Comparison of ENCODE assay signal across 11 cellular contexts in genomic region chr7:121960678-121961461, GRCh38.
DNase-seq lines count a peak whose midpoint lies in the region; ATAC-seq, FAIRE-seq and TF ChIP-seq lines count a peak whose summit lies in the region.
"Had no signal": no experiment of that assay in that cellular context is flagged by ENCODE, and none has a peak within 500 bp of the region (broad histone marks: within the 10 kb centered on the region; RNA-seq: fewer than 3 reads in every experiment).

No MANE protein-coding gene starts in this region.

- H3K27me3 ChIP-seq in astrocyte (ENCODE audit: insufficient read depth, low read length) (no peaks in the 10 kb centered on the region), keratinocyte (ENCODE audit: control insufficient read depth, extremely low read depth, insufficient read depth, low read length) (no peaks in the 10 kb centered on the region)

- no peaks in the 10 kb centered on the region for H3K79me2 ChIP-seq in astrocyte (ENCODE audit: insufficient read depth, low read length)
- H3K79me2 ChIP-seq in keratinocyte (ENCODE audit: control insufficient read depth, insufficient read depth, low read length): no peaks in the 10 kb centered on the region

- H4K20me1 ChIP-seq in astrocyte (ENCODE audit: insufficient read depth, low read length) (no peaks in the 10 kb centered on the region), keratinocyte (ENCODE audit: control insufficient read depth, extremely low read depth, insufficient read depth, low read length) (no peaks in the 10 kb centered on the region)

- H3K36me3 ChIP-seq in astrocyte (ENCODE audit: insufficient read depth, low read length) (no peaks in the 10 kb centered on the region), keratinocyte (ENCODE audit: control insufficient read depth in 2 of 2, extremely low read depth in 1 of 2, insufficient read depth in 2 of 2, low read length in 2 of 2) (no peaks in the 10 kb centered on the region)

- no peaks in the 10 kb centered on the region for H3K36me3 Mint-ChIP-seq in astrocyte (ENCODE audit: low read depth, unreplicated experiment)
- H3K36me3 Mint-ChIP-seq in progenitor cell of endocrine pancreas (ENCODE audit: insufficient read depth): no peaks in the 10 kb centered on the region

- peak overlapping the region; percentile 76 for H3K4me2 ChIP-seq in astrocyte (ENCODE audit: low read length)
- H3K4me2 ChIP-seq in keratinocyte (ENCODE audit: control insufficient read depth, extremely low read depth, insufficient read depth, low read depth, low read length): peak overlapping the region; percentile 43

- no peaks in the 10 kb centered on the region for H3K27me3 Mint-ChIP-seq in astrocyte (ENCODE audit: low read depth, unreplicated experiment)
- H3K27me3 Mint-ChIP-seq in progenitor cell of endocrine pancreas: no peaks in the 10 kb centered on the region

- ATAC-seq in HG02798 (IDR thresholded peaks at IDR 0.05; ENCODE audit: poor library complexity, unreplicated experiment): no peak

- FAIRE-seq in astrocyte (lab: Jason Lieb, UNC) (peak; percentile 98), keratinocyte (lab: Jason Lieb, UNC) (peak; percentile 100)

- H3K27ac ChIP-seq in astrocyte (ENCODE audit: low read depth, low read length) (peak overlapping the region; percentile 69), keratinocyte (ENCODE audit: control insufficient read depth, insufficient read depth, low read length) (peak overlapping the region; percentile 82)

- TF ChIP-seq CTCF in AG09309 (IDR thresholded peaks at IDR 0.05; ENCODE audit: control insufficient read depth, insufficient read depth, low read depth, low read length, missing control alignments) (no peak), astrocyte (IDR thresholded peaks at IDR 0.05; ENCODE audit: insufficient read depth, low read depth, low read length) (peak; percentile 14), keratinocyte (optimal IDR thresholded peaks at IDR 0.05 in 1 of 3, IDR thresholded peaks at IDR 0.05 in 1 of 3, conservative IDR thresholded peaks at IDR 0.05 in 1 of 3; ENCODE audit: extremely low read depth in 1 of 3, insufficient read depth in 2 of 3, low read length in 3 of 3) (peak; percentile 22 to 94 (median 73)), progenitor cell of endocrine pancreas (IDR thresholded peaks at IDR 0.05; ENCODE audit: unreplicated experiment) (no peak)

- H3K27ac Mint-ChIP-seq in astrocyte (ENCODE audit: unreplicated experiment): peak overlapping the region; percentile 91
- H3K27ac Mint-ChIP-seq in progenitor cell of endocrine pancreas: no peak overlapping the region

- peak overlapping the region; percentile 63 for H2AFZ ChIP-seq in astrocyte (ENCODE audit: low read depth, low read length)
- H2AFZ ChIP-seq in keratinocyte (ENCODE audit: control insufficient read depth, low read length): peak overlapping the region; percentile 45

- H3K9me3 ChIP-seq in astrocyte (ENCODE audit: insufficient read depth, low read depth, low read length) (no peaks in the 10 kb centered on the region), keratinocyte (ENCODE audit: control insufficient read depth, low read depth, low read length) (no peaks in the 10 kb centered on the region)

- H3K9ac ChIP-seq in astrocyte (ENCODE audit: low read length) (peak overlapping the region; percentile 39), keratinocyte (ENCODE audit: control insufficient read depth, extremely low read depth, insufficient read depth, low read length) (peak overlapping the region; percentile 54)

- no peaks in the 10 kb centered on the region for H3K9me3 Mint-ChIP-seq in astrocyte (ENCODE audit: unreplicated experiment)
- H3K9me3 Mint-ChIP-seq in progenitor cell of endocrine pancreas (ENCODE audit: low read depth): no peaks in the 10 kb centered on the region

- H3K4me3 ChIP-seq in AG09309 (ENCODE audit: control insufficient read depth, low read depth, low read length) (no peak overlapping the region), astrocyte (ENCODE audit: insufficient read depth, low read depth, low read length) (no peak overlapping the region), keratinocyte (ENCODE audit: control insufficient read depth in 2 of 3, extremely low read depth in 1 of 3, insufficient read depth in 2 of 3, low read depth in 1 of 3, low read length in 3 of 3) (no peak overlapping the region)

- peaks cover 10% of the 10 kb centered on the region for H3K4me1 Mint-ChIP-seq in astrocyte (ENCODE audit: low read depth, unreplicated experiment)
- no peaks in the 10 kb centered on the region for H3K4me1 Mint-ChIP-seq in progenitor cell of endocrine pancreas (ENCODE audit: low read depth)

- no peak overlapping the region for H3K4me3 Mint-ChIP-seq in astrocyte (ENCODE audit: unreplicated experiment)
- H3K4me3 Mint-ChIP-seq in progenitor cell of endocrine pancreas (ENCODE audit: low read depth): no peak overlapping the region

- peak; percentile 42 for DNase-seq in AG09309 (ENCODE audit: low read depth)
- peak; percentile 72 for DNase-seq in HS-5 (ENCODE audit: low read depth)
- DNase-seq in astrocyte (ENCODE audit: low read depth): peak; percentile 87
- DNase-seq in keratinocyte (ENCODE audit: low read depth, low spot score): peak; percentile 83
- DNase-seq in progenitor cell of endocrine pancreas (ENCODE audit: low spot score, unreplicated experiment): no peak
- no peak for DNase-seq in activated effector memory CD4-positive, alpha-beta T cell treated with anti-CD3 and anti-CD28 coated beads, Interleukin-2, amount 50 U/mL, for 16 hours
- no peak for DNase-seq in NCI-H2196 treated with DMSO at 0.1 percent for 48 hours (lab: John Stamatoyannopoulos, UW; ENCODE audit: unreplicated experiment)
- DNase-seq: activated naive CD4-positive, alpha-beta T cell treated with Interleukin-2 at 50 U/mL for 16 hours; DMS153; NCI-H1694 had no signal

- H3K4me1 ChIP-seq in astrocyte (ENCODE audit: insufficient read depth, low read length) (peaks cover 10% of the 10 kb centered on the region), keratinocyte (ENCODE audit: control insufficient read depth, extremely low read depth, insufficient read depth, low read length) (peaks cover 19% of the 10 kb centered on the region)

- dilution Hi-C loops in keratinocyte (cut with MboI; ENCODE audit: extremely low pct_ligation_motif_present, low sequenced_read_pairs): no loop called here

- H3K9me1 ChIP-seq in keratinocyte (ENCODE audit: control insufficient read depth, extremely low read depth, insufficient read depth, low read length): no peaks in the 10 kb centered on the region

Comparison
In these comparisons a context has a peak if more than half of its experiments do, and no peak if none do; other contexts are left out.
1. DNase-seq: peak in AG09309 (single experiment), HS-5 (single experiment), astrocyte (single experiment) and keratinocyte (single experiment); none in progenitor cell of endocrine pancreas (single experiment), activated effector memory CD4-positive, alpha-beta T cell treated with anti-CD3 and anti-CD28 coated beads, Interleukin-2, amount 50 U/mL, for 16 hours (single experiment) and NCI-H2196 treated with DMSO at 0.1 percent for 48 hours (single experiment).
2. CTCF ChIP-seq: peak in astrocyte (single experiment) and keratinocyte (3 of 3); none in AG09309 (single experiment) and progenitor cell of endocrine pancreas (single experiment).